12 cellular contexts compared by ENCODE assay signal in the genomic region with DNA sequence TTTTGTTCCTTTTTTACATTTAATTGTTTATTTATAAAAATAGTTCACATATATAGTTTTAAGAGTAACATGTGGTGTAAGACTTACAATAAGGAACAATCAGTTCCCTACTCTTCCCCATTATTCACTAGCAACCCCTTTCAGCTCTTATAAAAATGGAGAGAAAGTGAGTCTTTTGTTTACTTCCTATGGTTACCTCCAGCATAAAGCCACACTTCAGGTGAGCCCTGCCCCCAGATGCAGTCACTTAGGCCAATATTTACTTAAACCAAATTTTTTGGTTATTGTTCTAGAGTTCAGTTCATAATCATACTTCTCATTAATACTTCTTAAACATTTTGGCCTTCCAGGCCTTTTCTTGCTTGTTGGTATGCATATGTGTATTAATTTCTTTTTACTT. TPM values are rescaled to one million over a fixed set of nuclear protein-coding genes. Genes with fewer than 3 reads are reported as not detected.
A peak's percentile ranks its signal among the peaks of the same experiment; 100 is the strongest.
DNase-seq lines count a peak whose midpoint lies in the region; ATAC-seq and TF ChIP-seq lines count a peak whose summit lies in the region.
"Had no signal": no experiment of that assay in that cellular context is flagged by ENCODE, and none has a peak within 500 bp of the region (broad histone marks: within the 10 kb centered on the region; RNA-seq: fewer than 3 reads in every experiment).

No MANE protein-coding gene starts in this region.

- H3K4me3 ChIP-seq in CD8-positive, alpha-beta T cell (ENCODE audit: low read depth, low read length) = no peak overlapping the region
- H3K4me3 ChIP-seq in Karpas-422 (ENCODE audit: low read length) (no peak overlapping the region), neutrophil (ENCODE audit: low read depth in 1 of 2, low read length in 1 of 2) (no peak overlapping the region), Peyer's patch (no peak overlapping the region)

- no peaks in the 10 kb centered on the region for H3K27me3 Mint-ChIP-seq in CD8-positive, alpha-beta T cell (ENCODE audit: low read depth)
- H3K27me3 Mint-ChIP-seq in central memory CD8-positive, alpha-beta T cell = no peaks in the 10 kb centered on the region

- no peaks in the 10 kb centered on the region for H3K9me3 Mint-ChIP-seq in CD8-positive, alpha-beta T cell
- no peaks in the 10 kb centered on the region for H3K9me3 Mint-ChIP-seq in central memory CD8-positive, alpha-beta T cell

- CTCF ChIA-PET in CD8-positive, alpha-beta T cell (lab: Charles Lee) = interaction anchor here (1.3 kb wide), 2 partner anchors 30 to 37 kb away, joined by 4 to 8 read pairs; no protein-coding TSS in a partner anchor

- H3K27me3 ChIP-seq in CD8-positive, alpha-beta T cell (ENCODE audit: insufficient read depth, low read length) = no peaks in the 10 kb centered on the region
- no peaks in the 10 kb centered on the region for H3K27me3 ChIP-seq in Karpas-422 (ENCODE audit: low read length)
- no peaks in the 10 kb centered on the region for H3K27me3 ChIP-seq in neutrophil
- H3K27me3 ChIP-seq in Peyer's patch = no peaks in the 10 kb centered on the region

- H3K36me3 Mint-ChIP-seq in CD8-positive, alpha-beta T cell = peaks cover 7% of the 10 kb centered on the region
- peaks cover 1% of the 10 kb centered on the region for H3K36me3 Mint-ChIP-seq in central memory CD8-positive, alpha-beta T cell (ENCODE audit: insufficient read depth)

- H2AFZ ChIP-seq in Karpas-422 (ENCODE audit: low read length) = no peak overlapping the region

- peaks cover 12% of the 10 kb centered on the region for H3K4me1 ChIP-seq in CD8-positive, alpha-beta T cell (ENCODE audit: insufficient read depth, low read length)
- H3K4me1 ChIP-seq in Karpas-422 (ENCODE audit: low read length) (peaks cover 44% of the 10 kb centered on the region), neutrophil (ENCODE audit: control insufficient read depth in 1 of 2, insufficient read depth in 1 of 2, low read depth in 1 of 2, low read length in 1 of 2) (peaks cover 9 to 16% of the 10 kb centered on the region in 2 experiments), Peyer's patch (peaks cover 0 to 36% (median 3%) of the 10 kb centered on the region in 4 donors)

- DNase-seq in CD8-positive, alpha-beta T cell = no peak
- no peak for DNase-seq in Karpas-422
- no peak for DNase-seq in central memory CD8-positive, alpha-beta T cell (ENCODE audit: low spot score in 2 of 2)
- DNase-seq in cerebellar cortex (ENCODE audit: low spot score) = no peak
- no peak for DNase-seq in ureter (ENCODE audit: low spot score)
- no peak for DNase-seq in Peyer's patch
- DNase-seq: activated CD8-positive, alpha-beta T cell treated with anti-CD3 and anti-CD28 coated beads, Interleukin-2, amount 10 ng/mL, durations not matched to agents 7 days and 5 days; activated naive CD4-positive, alpha-beta T cell; GOT3; NCI-H2171 had no signal

- no peaks in the 10 kb centered on the region for H4K20me1 ChIP-seq in Karpas-422 (ENCODE audit: insufficient read depth, low read depth, low read length)

- no peaks in the 10 kb centered on the region for H3K9me2 ChIP-seq in Karpas-422 (replicated peaks; ENCODE audit: insufficient read depth, low read length)

- H3K79me2 ChIP-seq in Karpas-422 (ENCODE audit: low read length) = peaks cover 100% of the 10 kb centered on the region

- no peak for ATAC-seq in CD8-positive, alpha-beta T cell
- ATAC-seq in central memory CD8-positive, alpha-beta T cell (replicated peaks; ENCODE audit: extremely low read depth, poor library complexity, severe bottlenecking) = no peak
- ATAC-seq: activated CD8-positive, alpha-beta T cell treated with anti-CD3 and anti-CD28 coated beads, Interleukin-2, amount 10 ng/mL, durations not matched to agents 7 days and 5 days had no signal

- no peak overlapping the region for H3K27ac ChIP-seq in CD8-positive, alpha-beta T cell (ENCODE audit: low read depth, low read length)
- H3K27ac ChIP-seq in Karpas-422 (ENCODE audit: low read length) (peak overlapping the region; percentile 9), neutrophil (peak overlapping the region; percentile 51), Peyer's patch (no peak overlapping the region)
- H3K27ac ChIP-seq: HL-60 had no signal

- peak overlapping the region; percentile 34 for H3K27ac Mint-ChIP-seq in CD8-positive, alpha-beta T cell
- H3K27ac Mint-ChIP-seq in central memory CD8-positive, alpha-beta T cell (ENCODE audit: low read depth) = peak overlapping the region; percentile 82
- H3K27ac Mint-ChIP-seq: activated CD8-positive, alpha-beta T cell treated with anti-CD3 and anti-CD28 coated beads, Interleukin-2, amount 10 ng/mL, durations not matched to agents 7 days and 5 days had no signal

- H3K36me3 ChIP-seq in CD8-positive, alpha-beta T cell (ENCODE audit: insufficient read depth, low read length) = no peaks in the 10 kb centered on the region
- no peaks in the 10 kb centered on the region for H3K36me3 ChIP-seq in Karpas-422 (ENCODE audit: insufficient read depth, low read length)
- no peaks in the 10 kb centered on the region for H3K36me3 ChIP-seq in neutrophil
- no peaks in the 10 kb centered on the region for H3K36me3 ChIP-seq in Peyer's patch

- POLR2A ChIA-PET in CD8-positive, alpha-beta T cell (lab: Charles Lee) = no interaction called here

- no peak for TF ChIP-seq POLR2A in Peyer's patch (IDR thresholded peaks at IDR 0.05)

- no peak for TF ChIP-seq CTCF in CD8-positive, alpha-beta T cell (IDR thresholded peaks at IDR 0.05)
- TF ChIP-seq CTCF in neutrophil (IDR thresholded peaks at IDR 0.05) = no peak
- no peak for TF ChIP-seq CTCF in Peyer's patch (IDR thresholded peaks at IDR 0.05)

- no peaks in the 10 kb centered on the region for H3K9me3 ChIP-seq in CD8-positive, alpha-beta T cell (ENCODE audit: low read length)
- no peaks in the 10 kb centered on the region for H3K9me3 ChIP-seq in Karpas-422 (ENCODE audit: low read length)
- H3K9me3 ChIP-seq in neutrophil = no peaks in the 10 kb centered on the region
- no peaks in the 10 kb centered on the region for H3K9me3 ChIP-seq in Peyer's patch

- H3K4me2 ChIP-seq in Karpas-422 (ENCODE audit: low read depth, low read length, poor library complexity, severe bottlenecking) = no peak overlapping the region

- no peak overlapping the region for H3K4me3 Mint-ChIP-seq in CD8-positive, alpha-beta T cell
- no peak overlapping the region for H3K4me3 Mint-ChIP-seq in central memory CD8-positive, alpha-beta T cell
- H3K4me3 Mint-ChIP-seq: activated CD8-positive, alpha-beta T cell treated with anti-CD3 and anti-CD28 coated beads, Interleukin-2, amount 10 ng/mL, durations not matched to agents 7 days and 5 days had no signal

- H3K9ac ChIP-seq in Karpas-422 (ENCODE audit: low read length) = no peak overlapping the region

- intact Hi-C loops in CD8-positive, alpha-beta T cell (cut with DNase I, micrococcal nuclease) = loop anchor here in 1 of 2 experiments (5.0 kb wide), 1 partner anchor 228 kb away; no protein-coding TSS in a partner anchor

- peaks cover 52% of the 10 kb centered on the region for H3K4me1 Mint-ChIP-seq in CD8-positive, alpha-beta T cell (ENCODE audit: low read depth)
- H3K4me1 Mint-ChIP-seq in central memory CD8-positive, alpha-beta T cell = peaks cover 31% of the 10 kb centered on the region

RNA-seq across cellular contexts. Expression of gene UBE2R2, which starts 33.7 kb away (rescaled TPM):
- 10 to 100 TPM; 20.0 to 20.1 TPM for total RNA-seq in CD8-positive, alpha-beta T cell
- total RNA-seq in Karpas-422 (2014; rRNA removed; shearing (Covaris generic); ENCODE audit: low replicate concordance) = 21.7 and 34.0 TPM in 2 replicates
- total RNA-seq in ureter (35.6 TPM), Peyer's patch (10 to 100 TPM; 29.7 to 39.9 (median 34.8) TPM)

RNA-seq across cellular contexts. Expression of gene PRSS3, which starts 55.3 kb away (rescaled TPM):
- total RNA-seq in CD8-positive, alpha-beta T cell = not detected
- total RNA-seq in Karpas-422 (2014; rRNA removed; shearing (Covaris generic); ENCODE audit: low replicate concordance) = 0.40 TPM in 1 of 2 replicates, not detected in the other
- 6.5 TPM for total RNA-seq in ureter
- total RNA-seq in Peyer's patch = 100 to 1,000 TPM in 3 of 4 donors, 10 to 100 TPM in 1; 20.6 to 281 (median 209) TPM
- total RNA-seq: activated CD8-positive, alpha-beta T cell treated with anti-CD3 and anti-CD28 coated beads, Interleukin-2, amount 10 ng/mL, durations not matched to agents 7 days and 5 days had no signal

Comparison
In these comparisons a context has a peak if more than half of its experiments do, and no peak if none do; other contexts are left out.
1. H3K27ac ChIP-seq: peak in Karpas-422 (single experiment) and neutrophil (single experiment); none in CD8-positive, alpha-beta T cell (single experiment) and Peyer's patch (0 of 4).